14 cellular contexts compared by ENCODE assay signal in genomic region chr6:160101262-160102205, GRCh38. TPM values are rescaled to one million over a fixed set of nuclear protein-coding genes. Genes with fewer than 3 reads are reported as not detected.
DNase-seq lines count a peak whose midpoint lies in the region; ATAC-seq and TF ChIP-seq lines count a peak whose summit lies in the region.
"Had no signal": no experiment of that assay in that cellular context is flagged by ENCODE, and none has a peak within 500 bp of the region (broad histone marks: within the 10 kb centered on the region; RNA-seq: fewer than 3 reads in every experiment).

No MANE protein-coding gene starts in this region.

- no TSS peak for BruUV-seq in OCI-LY7 (replicated peaks; lab: Mats Ljungman, UMichigan)

- H3K4me1 Mint-ChIP-seq in activated CD4-positive, alpha-beta T cell treated with anti-CD3 and anti-CD28 coated beads, Interleukin-2, amount 10 ng/mL, durations not matched to agents 7 days and 5 days = peaks cover 20% of the 10 kb centered on the region
- peaks cover 16% of the 10 kb centered on the region for H3K4me1 Mint-ChIP-seq in activated CD8-positive, alpha-beta T cell treated with anti-CD3 and anti-CD28 coated beads for 36 hours (ENCODE audit: low read depth)
- H3K4me1 Mint-ChIP-seq in stimulated activated effector memory CD8-positive, alpha-beta T cell treated with anti-CD3 and anti-CD28 coated beads, Interleukin-12 subunit alpha, Interleukin-12 subunit beta, amount 100 ng/mL, for 72 hours = peaks cover 6% of the 10 kb centered on the region

- POLR2A ChIA-PET in activated CD4-positive, alpha-beta T cell treated with anti-CD3 and anti-CD28 coated beads, Interleukin-2, amount 10 ng/mL, durations not matched to agents 7 days and 5 days (lab: Charles Lee) = no interaction called here
- POLR2A ChIA-PET in activated CD8-positive, alpha-beta T cell treated with anti-CD3 and anti-CD28 coated beads for 36 hours (lab: Charles Lee) = interaction anchor here (0.6 kb wide), 1 partner anchor 937 kb away, joined by 3 read pairs; no protein-coding TSS in a partner anchor
- POLR2A ChIA-PET in SK-N-SH (lab: Yijun Ruan, JAX) (no interaction called here), OCI-LY7 (lab: Charles Lee) (interaction anchor here (0.6 kb wide), 1 partner anchor 373 kb away, joined by 3 read pairs; no protein-coding TSS in a partner anchor)

- no peaks in the 10 kb centered on the region for H3K27me3 ChIP-seq in SK-N-SH (ENCODE audit: insufficient read depth)
- H3K27me3 ChIP-seq: transverse colon had no signal

- no peaks in the 10 kb centered on the region for H3K27me3 Mint-ChIP-seq in activated CD4-positive, alpha-beta T cell treated with anti-CD3 and anti-CD28 coated beads, Interleukin-2, amount 10 ng/mL, durations not matched to agents 7 days and 5 days
- H3K27me3 Mint-ChIP-seq in activated CD8-positive, alpha-beta T cell treated with anti-CD3 and anti-CD28 coated beads for 36 hours = no peaks in the 10 kb centered on the region

- H3K36me3 ChIP-seq in SK-N-SH (replicated peaks in 1 of 2; ENCODE audit: control insufficient read depth in 1 of 2, insufficient read depth in 2 of 2, low read length in 1 of 2) (peaks cover 30 to 57% of the 10 kb centered on the region in 2 experiments), OCI-LY7 (ENCODE audit: insufficient read depth, low read length) (peaks cover 18% of the 10 kb centered on the region)

- H3K9me2 ChIP-seq in SK-N-SH = no peaks in the 10 kb centered on the region
- no peaks in the 10 kb centered on the region for H3K9me2 ChIP-seq in OCI-LY7 (ENCODE audit: insufficient read depth, low read length)

- H3K27ac ChIP-seq in SK-N-SH (ENCODE audit: low read depth in 2 of 2, low read length in 1 of 2) (no peak overlapping the region), OCI-LY7 (ENCODE audit: low read depth, low read length, poor library complexity, severe bottlenecking) (no peak overlapping the region)

- no peak overlapping the region for H3K4me3 ChIP-seq in SK-N-SH (ENCODE audit: low read depth in 2 of 2, low read length in 1 of 2)
- H3K4me3 ChIP-seq in OCI-LY7 (ENCODE audit: low read depth, low read length, poor library complexity, severe bottlenecking) = no peak overlapping the region
- H3K4me3 ChIP-seq: transverse colon had no signal

- ATAC-seq in activated CD8-positive, alpha-beta T cell treated with anti-CD3 and anti-CD28 coated beads for 36 hours = no peak
- ATAC-seq in left ventricle myocardium superior (peak; percentile 21), HG03520 (IDR thresholded peaks at IDR 0.05; ENCODE audit: unreplicated experiment) (no peak)
- no peak for ATAC-seq in stimulated activated effector memory CD8-positive, alpha-beta T cell treated with anti-CD3 and anti-CD28 coated beads, Interleukin-12 subunit alpha, Interleukin-12 subunit beta, amount 100 ng/mL, for 72 hours

- intact Hi-C loops in activated CD8-positive, alpha-beta T cell treated with anti-CD3 and anti-CD28 coated beads for 36 hours (cut with micrococcal nuclease) = loop anchor here (10.0 kb wide), 1 partner anchor 237 kb away; no protein-coding TSS in a partner anchor
- intact Hi-C loops in left ventricle myocardium superior (cut with micrococcal nuclease) (no loop called here), OCI-LY7 (cut with micrococcal nuclease; ENCODE audit: unreplicated experiment) (loop anchor here (2.0 to 10.0 kb wide), 2 partner anchors 239 to 407 kb away; partner anchors contain the start of gene SOD2)

- H3K27ac Mint-ChIP-seq in activated CD4-positive, alpha-beta T cell treated with anti-CD3 and anti-CD28 coated beads, Interleukin-2, amount 10 ng/mL, durations not matched to agents 7 days and 5 days = peak overlapping the region; percentile 71
- peak overlapping the region; percentile 75 for H3K27ac Mint-ChIP-seq in activated CD8-positive, alpha-beta T cell treated with anti-CD3 and anti-CD28 coated beads for 36 hours
- peak overlapping the region; percentile 52 for H3K27ac Mint-ChIP-seq in stimulated activated effector memory CD8-positive, alpha-beta T cell treated with anti-CD3 and anti-CD28 coated beads, Interleukin-12 subunit alpha, Interleukin-12 subunit beta, amount 100 ng/mL, for 72 hours

- H3K79me2 ChIP-seq in SK-N-SH (ENCODE audit: insufficient read depth) (no peaks in the 10 kb centered on the region), OCI-LY7 (ENCODE audit: insufficient read depth, low read depth, low read length) (no peaks in the 10 kb centered on the region)

- TF ChIP-seq EP300 in SK-N-SH (IDR thresholded peaks at IDR 0.05; ENCODE audit: borderline replicate concordance in 1 of 2, low read depth in 1 of 2, low read length in 1 of 2) = no peak

- DNase-seq in activated CD4-positive, alpha-beta T cell treated with anti-CD3 and anti-CD28 coated beads, Interleukin-2, amount 10 ng/mL, durations not matched to agents 7 days and 5 days = no peak
- DNase-seq in activated CD4-positive, alpha-beta T cell treated with anti-CD3 and anti-CD28 coated beads, Interleukin-2, amount 50 U/mL, for 4 hours = no peak
- DNase-seq in activated CD8-positive, alpha-beta T cell treated with anti-CD3 and anti-CD28 coated beads for 36 hours = no peak
- peak; percentile 59 for DNase-seq in left ventricle myocardium superior
- DNase-seq in stimulated activated effector memory CD8-positive, alpha-beta T cell treated with anti-CD3 and anti-CD28 coated beads, Interleukin-12 subunit alpha, Interleukin-12 subunit beta, amount 100 ng/mL, for 72 hours (ENCODE audit: low spot score in 2 of 2) = no peak
- DNase-seq in SK-N-SH = no peak
- no peak for DNase-seq in OCI-LY7 (ENCODE audit: low spot score)
- DNase-seq: activated CD4-positive, CD25-positive, alpha-beta regulatory T cell; DMS153; effector CD8-positive, alpha-beta T cell; H7; NCI-H2029; transverse colon had no signal

- H3K9me3 Mint-ChIP-seq in activated CD4-positive, alpha-beta T cell treated with anti-CD3 and anti-CD28 coated beads, Interleukin-2, amount 10 ng/mL, durations not matched to agents 7 days and 5 days = no peaks in the 10 kb centered on the region
- no peaks in the 10 kb centered on the region for H3K9me3 Mint-ChIP-seq in activated CD8-positive, alpha-beta T cell treated with anti-CD3 and anti-CD28 coated beads for 36 hours
- H3K9me3 Mint-ChIP-seq in stimulated activated effector memory CD8-positive, alpha-beta T cell treated with anti-CD3 and anti-CD28 coated beads, Interleukin-12 subunit alpha, Interleukin-12 subunit beta, amount 100 ng/mL, for 72 hours = no peaks in the 10 kb centered on the region

- TF ChIP-seq RAD21 in SK-N-SH (IDR thresholded peaks at IDR 0.05; ENCODE audit: low read length) = no peak

- H3K4me2 ChIP-seq in SK-N-SH (no peak overlapping the region), OCI-LY7 (ENCODE audit: low read length) (no peak overlapping the region)

- H3K4me1 ChIP-seq in SK-N-SH (ENCODE audit: control insufficient read depth in 1 of 2, insufficient read depth in 2 of 2, low read depth in 1 of 2, low read length in 1 of 2) (no peaks in the 10 kb centered on the region), OCI-LY7 (ENCODE audit: insufficient read depth, low read length, poor library complexity, severe bottlenecking) (no peaks in the 10 kb centered on the region)

- peaks cover 46% of the 10 kb centered on the region for H3K36me3 Mint-ChIP-seq in activated CD4-positive, alpha-beta T cell treated with anti-CD3 and anti-CD28 coated beads, Interleukin-2, amount 10 ng/mL, durations not matched to agents 7 days and 5 days (ENCODE audit: low read depth)
- H3K36me3 Mint-ChIP-seq in activated CD8-positive, alpha-beta T cell treated with anti-CD3 and anti-CD28 coated beads for 36 hours (ENCODE audit: low read depth) = peaks cover 58% of the 10 kb centered on the region
- H3K36me3 Mint-ChIP-seq in stimulated activated effector memory CD8-positive, alpha-beta T cell treated with anti-CD3 and anti-CD28 coated beads, Interleukin-12 subunit alpha, Interleukin-12 subunit beta, amount 100 ng/mL, for 72 hours = peaks cover 100% of the 10 kb centered on the region

- H3K4me3 Mint-ChIP-seq in activated CD4-positive, alpha-beta T cell treated with anti-CD3 and anti-CD28 coated beads, Interleukin-2, amount 10 ng/mL, durations not matched to agents 7 days and 5 days = no peak overlapping the region
- H3K4me3 Mint-ChIP-seq in activated CD8-positive, alpha-beta T cell treated with anti-CD3 and anti-CD28 coated beads for 36 hours = no peak overlapping the region
- no peak overlapping the region for H3K4me3 Mint-ChIP-seq in stimulated activated effector memory CD8-positive, alpha-beta T cell treated with anti-CD3 and anti-CD28 coated beads, Interleukin-12 subunit alpha, Interleukin-12 subunit beta, amount 100 ng/mL, for 72 hours

- no peak overlapping the region for H3K9ac ChIP-seq in SK-N-SH

- CTCF ChIA-PET in activated CD4-positive, alpha-beta T cell treated with anti-CD3 and anti-CD28 coated beads, Interleukin-2, amount 10 ng/mL, durations not matched to agents 7 days and 5 days (lab: Charles Lee) = no interaction called here
- CTCF ChIA-PET in activated CD8-positive, alpha-beta T cell treated with anti-CD3 and anti-CD28 coated beads for 36 hours (lab: Charles Lee) = no interaction called here
- CTCF ChIA-PET in SK-N-SH (lab: Yijun Ruan, JAX) = interaction anchor here (1.5 to 5.7 kb wide), 3 partner anchors 13 to 238 kb away, joined by 6 to 28 read pairs (median 8); no protein-coding TSS in a partner anchor
- CTCF ChIA-PET in OCI-LY7 (lab: Charles Lee; ENCODE audit: unreplicated experiment) = no interaction called here

- TF ChIP-seq CTCF in activated CD8-positive, alpha-beta T cell treated with anti-CD3 and anti-CD28 coated beads for 36 hours (IDR thresholded peaks at IDR 0.05) = no peak
- no peak for TF ChIP-seq CTCF in SK-N-SH (IDR thresholded peaks at IDR 0.05)
- TF ChIP-seq CTCF in OCI-LY7 (conservative IDR thresholded peaks at IDR 0.05; ENCODE audit: low read length) = no peak

- H4K20me1 ChIP-seq in SK-N-SH (ENCODE audit: insufficient read depth) (no peaks in the 10 kb centered on the region), OCI-LY7 (ENCODE audit: insufficient read depth, low read length) (no peaks in the 10 kb centered on the region)

- H2AFZ ChIP-seq in SK-N-SH (ENCODE audit: low read depth) = no peak overlapping the region
- no peak overlapping the region for H2AFZ ChIP-seq in OCI-LY7 (ENCODE audit: low read length)

- WGBS in SK-N-SH (ENCODE audit: low lambda C conversion rate) = 97% methylated on average over 11 of the region's 23 CpGs

- H3K9me3 ChIP-seq in SK-N-SH = no peaks in the 10 kb centered on the region
- H3K9me3 ChIP-seq in OCI-LY7 (ENCODE audit: low read length) = no peaks in the 10 kb centered on the region
- H3K9me3 ChIP-seq: transverse colon had no signal

- H3F3A ChIP-seq in SK-N-SH (replicated peaks; ENCODE audit: insufficient read depth) = no peaks in the 10 kb centered on the region

RNA-seq across cellular contexts. Expression of gene SLC22A1, which starts 20.1 kb away (rescaled TPM):
- under 1 TPM; 0.25 to 0.67 TPM for total RNA-seq in activated CD4-positive, alpha-beta T cell treated with anti-CD3 and anti-CD28 coated beads, Interleukin-2, amount 10 ng/mL, durations not matched to agents 7 days and 5 days
- 1 to 10 TPM in 1 of 2 experiments, under 1 TPM in 1; 0.31 to 1.1 TPM for total RNA-seq in activated CD8-positive, alpha-beta T cell treated with anti-CD3 and anti-CD28 coated beads for 36 hours
- total RNA-seq in left ventricle myocardium superior (0.17 TPM), OCI-LY7 (2022) (0.35 TPM in 1 of 2 replicates, not detected in the other)
- polyA plus RNA-seq in SK-N-SH (2012; rRNA removed) = 0.10 and 0.20 TPM in 2 replicates
- 0.12 and 0.17 TPM in 2 replicates for polyA plus RNA-seq in SK-N-SH (2012; cell fraction: cytosol; rRNA removed)
- polyA plus RNA-seq in SK-N-SH (2012; cell fraction: nucleus; rRNA removed) = 0.62 and 2.6 TPM in 2 replicates
- not detected in 2 replicates for total RNA-seq in OCI-LY7 (2014; rRNA removed; shearing (Covaris generic))

Comparison
In these comparisons a context has a peak if more than half of its experiments do, and no peak if none do; other contexts are left out.
1. POLR2A ChIA-PET loops: an anchor here in activated CD8-positive, alpha-beta T cell treated with anti-CD3 and anti-CD28 coated beads for 36 hours (0.6 kb wide) and OCI-LY7 (0.6 kb wide); none called in activated CD4-positive, alpha-beta T cell treated with anti-CD3 and anti-CD28 coated beads, Interleukin-2, amount 10 ng/mL, durations not matched to agents 7 days and 5 days and SK-N-SH.